In genomic region chr12:6229823-6230222, GRCh38 we compare ENCODE assay signal across 8 cellular contexts. TPM values are rescaled to one million over a fixed set of nuclear protein-coding genes. Genes with fewer than 3 reads are reported as not detected.
DNase-seq lines count a peak whose midpoint lies in the region; ATAC-seq and TF ChIP-seq lines count a peak whose summit lies in the region.

No MANE protein-coding gene starts in this region.

- TF ChIP-seq CTCF in esophagus muscularis mucosa (IDR thresholded peaks at IDR 0.05) (no peak), omental fat pad (IDR thresholded peaks at IDR 0.05) (no peak)

- H3K27ac ChIP-seq in SJCRH30 = peak overlapping the region; percentile 97
- H3K27ac ChIP-seq in esophagus muscularis mucosa (replicated peaks in 1 of 4) = peak overlapping the region; percentile 94 to 100 (median 98)

- DNase-seq in Daoy (ENCODE audit: low read depth) (peak; percentile 76), SJCRH30 (peak; percentile 71 to 81), esophagus muscularis mucosa (ENCODE audit: extremely low spot score) (no peak), omental fat pad (ENCODE audit: low spot score) (no peak), HAP-1 (ENCODE audit: low spot score in 2 of 2) (no peak), SK-N-DZ (ENCODE audit: low spot score) (no peak)
- no peak for DNase-seq in activated CD8-positive, alpha-beta memory T cell treated with anti-CD3 and anti-CD28 coated beads, Interleukin-2, amount 50 U/mL, for 48 hours

- H3K27me3 ChIP-seq in SJCRH30 (no peaks in the 10 kb centered on the region), esophagus muscularis mucosa (no peaks in the 10 kb centered on the region), HAP-1 (ENCODE audit: low read depth) (no peaks in the 10 kb centered on the region)

- TF ChIP-seq EP300 in esophagus muscularis mucosa (IDR thresholded peaks at IDR 0.05) = peak; percentile 69

- H3K36me3 ChIP-seq in SJCRH30 (peaks cover 14% of the 10 kb centered on the region), esophagus muscularis mucosa (peaks cover 0 to 46% (median 28%) of the 10 kb centered on the region in 4 donors), HAP-1 (replicated peaks) (peaks cover 32% of the 10 kb centered on the region)

- peak; percentile 45 for ATAC-seq in omental fat pad (ENCODE audit: low FRiP score)
- ATAC-seq in HG03097 (IDR thresholded peaks at IDR 0.05; ENCODE audit: low FRiP score, unreplicated experiment) = no peak

- no peaks in the 10 kb centered on the region for H3K9me3 ChIP-seq in SJCRH30 (replicated peaks)
- no peaks in the 10 kb centered on the region for H3K9me3 ChIP-seq in esophagus muscularis mucosa
- H3K9me3 ChIP-seq in HAP-1 = no peaks in the 10 kb centered on the region

- no peak for TF ChIP-seq POLR2A in esophagus muscularis mucosa (IDR thresholded peaks at IDR 0.05; ENCODE audit: low read depth)

- intact Hi-C loops in esophagus muscularis mucosa (cut with DNase I) = loop anchor here (2.0 kb wide), 2 partner anchors 29 to 47 kb away; partner anchors contain the start of gene CD9

- WGBS in esophagus muscularis mucosa = 10% methylated on average over 9 of the region's 9 CpGs

- in situ Hi-C loops in HAP-1 (cut with MboI; ENCODE audit: low sequenced_read_pairs) = no loop called here

- H3K4me1 ChIP-seq in SJCRH30 (peaks cover 39% of the 10 kb centered on the region), esophagus muscularis mucosa (peaks cover 95 to 100% (median 100%) of the 10 kb centered on the region in 4 donors), HAP-1 (no peaks in the 10 kb centered on the region)

- H3K4me3 ChIP-seq in SJCRH30 (peak overlapping the region; percentile 18; the same call in 1 of the 2 replicates), esophagus muscularis mucosa (peak overlapping the region; percentile 26 to 43 (median 27)), HAP-1 (no peak overlapping the region)

RNA-seq across cellular contexts. Expression of gene CD9, which starts 29.6 kb away (rescaled TPM):
- 83.5 and 95.3 TPM in 2 replicates for total RNA-seq in Daoy (2014; rRNA removed; shearing (Covaris generic))
- total RNA-seq in SJCRH30 (2014; rRNA removed; shearing (Covaris generic)) = 220 and 239 TPM in 2 replicates
- 100 to 1,000 TPM; 349 to 416 (median 399) TPM for total RNA-seq in esophagus muscularis mucosa
- total RNA-seq in omental fat pad = 100 to 1,000 TPM in 2 of 4 donors, 10 to 100 TPM in 2; 68.3 to 181 (median 119) TPM
- polyA plus RNA-seq in SK-N-DZ (2014; cell fraction: cytosol; rRNA removed) = 108 and 135 TPM in 2 replicates
- 46.5 and 66.6 TPM in 2 replicates for polyA plus RNA-seq in SK-N-DZ (2014; cell fraction: nucleus; rRNA removed)

Comparison
In these comparisons a context has a peak if more than half of its experiments do, and no peak if none do; other contexts are left out.
1. DNase-seq: peak in Daoy (single experiment) and SJCRH30 (2 of 2); none in esophagus muscularis mucosa (single experiment), omental fat pad (single experiment), activated CD8-positive, alpha-beta memory T cell treated with anti-CD3 and anti-CD28 coated beads, Interleukin-2, amount 50 U/mL, for 48 hours (single experiment), HAP-1 (0 of 2) and SK-N-DZ (single experiment).